9 cellular contexts compared by ENCODE assay signal in the genomic region with DNA sequence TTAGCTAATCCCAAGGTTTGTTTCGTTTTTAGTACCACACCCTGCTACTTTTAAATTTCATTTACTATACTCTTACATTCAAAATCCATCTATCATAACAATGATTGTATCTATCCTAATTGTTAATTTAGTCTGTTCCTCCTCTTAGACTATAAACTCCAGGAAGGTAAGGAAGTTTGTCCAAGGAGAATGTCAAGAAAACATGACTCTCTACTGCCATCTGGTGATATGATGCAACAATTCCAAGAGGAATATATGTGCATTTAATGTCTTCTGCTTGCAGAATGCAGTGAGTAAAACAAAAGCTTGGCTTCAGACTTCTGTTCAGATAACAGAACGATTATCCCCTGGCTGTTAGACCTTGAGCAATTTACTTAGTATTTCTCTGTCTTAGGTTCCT.
DNase-seq lines count a peak whose midpoint lies in the region; ATAC-seq, FAIRE-seq and TF ChIP-seq lines count a peak whose summit lies in the region.
"Had no signal": no experiment of that assay in that cellular context is flagged by ENCODE, and none has a peak within 500 bp of the region (broad histone marks: within the 10 kb centered on the region; RNA-seq: fewer than 3 reads in every experiment).

No MANE protein-coding gene starts in this region.

- H3K9me3 Mint-ChIP-seq in Caco-2 (ENCODE audit: unreplicated experiment), result peaks cover 8% of the 10 kb centered on the region

- no peaks in the 10 kb centered on the region for H3K36me3 ChIP-seq in Caco-2 (ENCODE audit: control insufficient read depth, insufficient read depth, low read length)

- H3K4me3 ChIP-seq in Caco-2 (ENCODE audit: low read depth, low read length), result no peak overlapping the region

- peak; percentile 56 to 68 for TF ChIP-seq CTCF in Caco-2 (IDR thresholded peaks at IDR 0.05; ENCODE audit: insufficient read depth in 1 of 2, low read depth in 1 of 2, low read length in 1 of 2, severe bottlenecking in 1 of 2, unreplicated experiment in 1 of 2)

- peak; percentile 77 for ATAC-seq in GM21526 (IDR thresholded peaks at IDR 0.05; ENCODE audit: low FRiP score, unreplicated experiment)

- H3K27me3 Mint-ChIP-seq in Caco-2 (ENCODE audit: insufficient read depth, unreplicated experiment), result no peaks in the 10 kb centered on the region

- CTCF ChIA-PET in Caco-2 (lab: Charles Lee), result interaction anchor here (0.6 to 0.7 kb wide), 2 partner anchors 48 to 113 kb away, joined by 3 to 5 read pairs; no protein-coding TSS in a partner anchor

- no peak overlapping the region for H3K27ac Mint-ChIP-seq in Caco-2 (ENCODE audit: unreplicated experiment)

- peak; percentile 91 for FAIRE-seq in TTC549 (lab: Jason Lieb, UNC)

- H3K4me1 Mint-ChIP-seq in Caco-2 (ENCODE audit: low read depth, unreplicated experiment), result peaks cover 7% of the 10 kb centered on the region

- no peaks in the 10 kb centered on the region for H3K27me3 ChIP-seq in Caco-2 (replicated peaks; ENCODE audit: control insufficient read depth, insufficient read depth, low read length)

- BruUV-seq in Caco-2 (replicated peaks; lab: Mats Ljungman, UMichigan), result no TSS peak

- no peaks in the 10 kb centered on the region for H3K9me3 ChIP-seq in Caco-2

- DNase-seq in Caco-2, result peak in 1 of 2 experiments; percentile 35
- peak; percentile 28 for DNase-seq in NCI-H1092 (lab: John Stamatoyannopoulos, UW)
- DNase-seq in iPS DF 19.7 (ENCODE audit: low read depth, low spot score), result peak; percentile 20
- DNase-seq in activated T-cell treated with anti-CD3 and anti-CD28 coated beads for 4 hours, result no peak
- no peak for DNase-seq in activated CD4-positive, alpha-beta T cell treated with anti-CD3 and anti-CD28 coated beads, Interleukin-2, amount 50 U/mL, for 1 hour
- DNase-seq in NCI-H1930 (lab: John Stamatoyannopoulos, UW), result no peak

- H3K4me1 ChIP-seq in Caco-2, result no peaks in the 10 kb centered on the region
- H3K4me1 ChIP-seq: parathyroid adenoma had no signal

- no peaks in the 10 kb centered on the region for H3K36me3 Mint-ChIP-seq in Caco-2 (ENCODE audit: insufficient read depth, unreplicated experiment)

- POLR2A ChIA-PET in Caco-2 (lab: Charles Lee), result no interaction called here

- H3K4me3 Mint-ChIP-seq in Caco-2 (ENCODE audit: unreplicated experiment), result no peak overlapping the region

- intact Hi-C loops in Caco-2 (cut with micrococcal nuclease; ENCODE audit: unreplicated experiment), result loop anchor here (1.0 to 5.0 kb wide), 7 partner anchors 56 to 1073 kb away; no protein-coding TSS in a partner anchor

Comparison
In these comparisons a context has a peak if more than half of its experiments do, and no peak if none do; other contexts are left out.
1. DNase-seq: peak in NCI-H1092 (single experiment) and iPS DF 19.7 (single experiment); none in activated T-cell treated with anti-CD3 and anti-CD28 coated beads for 4 hours (single experiment), activated CD4-positive, alpha-beta T cell treated with anti-CD3 and anti-CD28 coated beads, Interleukin-2, amount 50 U/mL, for 1 hour (single experiment) and NCI-H1930 (0 of 2).